Comparison of ENCODE assay signal across 12 cellular contexts in genomic region chr5:135544666-135545045, GRCh38. TPM values are rescaled to one million over a fixed set of nuclear protein-coding genes. Genes with fewer than 3 reads are reported as not detected.
DNase-seq lines count a peak whose midpoint lies in the region; ATAC-seq and TF ChIP-seq lines count a peak whose summit lies in the region.
"Had no signal": no experiment of that assay in that cellular context is flagged by ENCODE, and none has a peak within 500 bp of the region (broad histone marks: within the 10 kb centered on the region; RNA-seq: fewer than 3 reads in every experiment).

No MANE protein-coding gene starts in this region.

- intact Hi-C loops in heart right ventricle (cut with DNase I), result no loop called here
- intact Hi-C loops in left ventricle myocardium superior (cut with micrococcal nuclease), result no loop called here
- intact Hi-C loops in vagina (cut with DNase I), result no loop called here

- H3K27me3 ChIP-seq in heart right ventricle (peaks cover 15 to 99% (median 98%) of the 10 kb centered on the region in 7 donors), vagina (no peaks in the 10 kb centered on the region)

- H3K4me3 ChIP-seq in heart right ventricle, result peak overlapping the region; percentile 33 to 65 (median 52)
- H3K4me3 ChIP-seq in vagina, result peak overlapping the region; percentile 32 to 39

- H3K36me3 ChIP-seq in heart right ventricle, result no peaks in the 10 kb centered on the region
- no peaks in the 10 kb centered on the region for H3K36me3 ChIP-seq in vagina

- H3K4me1 ChIP-seq in heart right ventricle (peaks cover 0 to 21% (median 17%) of the 10 kb centered on the region in 9 donors), vagina (peaks cover 21% of the 10 kb centered on the region)

- ATAC-seq in heart right ventricle (no peak), left ventricle myocardium superior (no peak)
- peak; percentile 19 for ATAC-seq in effector memory CD8-positive, alpha-beta T cell (replicated peaks)
- ATAC-seq in natural killer cell treated with Interleukin-12 subunit alpha and Interleukin-12 subunit beta and Interleukin-15 and Interleukin-18, amount 100 ng/mL, for 72 hours, result no peak

- H3K27ac ChIP-seq in heart right ventricle, result no peak overlapping the region
- no peak overlapping the region for H3K27ac ChIP-seq in vagina
- H3K27ac ChIP-seq: KMS-11 had no signal

- H3K36me3 Mint-ChIP-seq in effector memory CD8-positive, alpha-beta T cell (ENCODE audit: insufficient read depth), result peaks cover 4% of the 10 kb centered on the region
- no peaks in the 10 kb centered on the region for H3K36me3 Mint-ChIP-seq in natural killer cell treated with Interleukin-12 subunit alpha and Interleukin-12 subunit beta and Interleukin-15 and Interleukin-18, amount 100 ng/mL, for 72 hours

- 7 to 10% methylated on average over 30 of the region's 30 CpGs for WGBS in heart right ventricle, 2 donors

- H3K9me3 ChIP-seq in heart right ventricle, result no peaks in the 10 kb centered on the region
- H3K9me3 ChIP-seq in vagina, result no peaks in the 10 kb centered on the region

- TF ChIP-seq CTCF in heart right ventricle (IDR thresholded peaks at IDR 0.05) (no peak), vagina (IDR thresholded peaks at IDR 0.05) (no peak)

- no peaks in the 10 kb centered on the region for H3K9me3 Mint-ChIP-seq in effector memory CD8-positive, alpha-beta T cell
- no peaks in the 10 kb centered on the region for H3K9me3 Mint-ChIP-seq in natural killer cell treated with Interleukin-12 subunit alpha and Interleukin-12 subunit beta and Interleukin-15 and Interleukin-18, amount 100 ng/mL, for 72 hours

- H3K27me3 Mint-ChIP-seq in effector memory CD8-positive, alpha-beta T cell, result peaks cover 56 to 95% of the 10 kb centered on the region in 2 donors
- H3K27me3 Mint-ChIP-seq in natural killer cell treated with Interleukin-12 subunit alpha and Interleukin-12 subunit beta and Interleukin-15 and Interleukin-18, amount 100 ng/mL, for 72 hours, result peaks cover 27 to 36% of the 10 kb centered on the region in 2 donors

- peaks cover 14 to 17% of the 10 kb centered on the region in 2 donors for H3K4me1 Mint-ChIP-seq in effector memory CD8-positive, alpha-beta T cell (ENCODE audit: low read depth in 2 of 2)
- peaks cover 11 to 12% of the 10 kb centered on the region in 2 donors for H3K4me1 Mint-ChIP-seq in natural killer cell treated with Interleukin-12 subunit alpha and Interleukin-12 subunit beta and Interleukin-15 and Interleukin-18, amount 100 ng/mL, for 72 hours (ENCODE audit: low read depth in 2 of 2)

- H3K27ac Mint-ChIP-seq in effector memory CD8-positive, alpha-beta T cell, result peak overlapping the region; percentile 80 to 89
- H3K27ac Mint-ChIP-seq in natural killer cell treated with Interleukin-12 subunit alpha and Interleukin-12 subunit beta and Interleukin-15 and Interleukin-18, amount 100 ng/mL, for 72 hours, result peak overlapping the region in 1 of 2 donors; percentile 55

- no peak for TF ChIP-seq POLR2A in vagina (IDR thresholded peaks at IDR 0.05)

- DNase-seq in heart right ventricle (no peak), left ventricle myocardium superior (no peak), vagina (ENCODE audit: extremely low spot score in 2 of 2) (no peak), NCI-H2081 (lab: John Stamatoyannopoulos, UW) (no peak), HuH-7 (ENCODE audit: low spot score) (no peak)
- DNase-seq in effector memory CD8-positive, alpha-beta T cell, result no peak
- DNase-seq in natural killer cell treated with Interleukin-12 subunit alpha and Interleukin-12 subunit beta and Interleukin-15 and Interleukin-18, amount 100 ng/mL, for 72 hours (ENCODE audit: low spot score), result no peak
- DNase-seq in effector CD4-positive, alpha-beta T cell, result no peak
- DNase-seq: anterior cingulate cortex, SHP77 treated with DMSO at 0.1 percent for 48 hours had no signal

- peak overlapping the region; percentile 93 to 94 for H3K4me3 Mint-ChIP-seq in effector memory CD8-positive, alpha-beta T cell
- H3K4me3 Mint-ChIP-seq in natural killer cell treated with Interleukin-12 subunit alpha and Interleukin-12 subunit beta and Interleukin-15 and Interleukin-18, amount 100 ng/mL, for 72 hours, result peak overlapping the region; percentile 91

RNA-seq across cellular contexts. Expression of gene NEUROG1, which starts 8.9 kb away (rescaled TPM):
- total RNA-seq in heart right ventricle (not detected), left ventricle myocardium superior (not detected), vagina (not detected)
- polyA plus RNA-seq in heart right ventricle, result not detected
- not detected for total RNA-seq in natural killer cell treated with Interleukin-12 subunit alpha and Interleukin-12 subunit beta and Interleukin-15 and Interleukin-18, amount 100 ng/mL, for 72 hours
- total RNA-seq: mucosa of gallbladder had no signal

RNA-seq across cellular contexts. Expression of gene CXCL14, which starts 34.1 kb away (rescaled TPM):
- total RNA-seq in heart right ventricle, result 1 to 10 TPM in 3 of 10 donors, under 1 TPM in 7; 0.28 to 2.2 (median 0.51) TPM
- polyA plus RNA-seq in heart right ventricle, result 1 to 10 TPM in 1 of 2 donors, under 1 TPM in 1; 0.30 to 1.2 TPM
- total RNA-seq in left ventricle myocardium superior, result 1.3 TPM
- total RNA-seq in natural killer cell treated with Interleukin-12 subunit alpha and Interleukin-12 subunit beta and Interleukin-15 and Interleukin-18, amount 100 ng/mL, for 72 hours, result not detected
- 62.1 TPM for total RNA-seq in vagina

Comparison
In these comparisons a context has a peak if more than half of its experiments do, and no peak if none do; other contexts are left out.
1. RNA of gene CXCL14, which starts 34.1 kb away (total RNA-seq): 62.1 TPM in vagina (single experiment); 1.3 TPM in left ventricle myocardium superior (single experiment), 0.28 to 2.2 TPM in heart right ventricle and not detected in natural killer cell treated with Interleukin-12 subunit alpha and Interleukin-12 subunit beta and Interleukin-15 and Interleukin-18, amount 100 ng/mL, for 72 hours; every median in the first group is over 10 times any median in the second.